ENCODE assay signal across 9 cellular contexts in the genomic region with DNA sequence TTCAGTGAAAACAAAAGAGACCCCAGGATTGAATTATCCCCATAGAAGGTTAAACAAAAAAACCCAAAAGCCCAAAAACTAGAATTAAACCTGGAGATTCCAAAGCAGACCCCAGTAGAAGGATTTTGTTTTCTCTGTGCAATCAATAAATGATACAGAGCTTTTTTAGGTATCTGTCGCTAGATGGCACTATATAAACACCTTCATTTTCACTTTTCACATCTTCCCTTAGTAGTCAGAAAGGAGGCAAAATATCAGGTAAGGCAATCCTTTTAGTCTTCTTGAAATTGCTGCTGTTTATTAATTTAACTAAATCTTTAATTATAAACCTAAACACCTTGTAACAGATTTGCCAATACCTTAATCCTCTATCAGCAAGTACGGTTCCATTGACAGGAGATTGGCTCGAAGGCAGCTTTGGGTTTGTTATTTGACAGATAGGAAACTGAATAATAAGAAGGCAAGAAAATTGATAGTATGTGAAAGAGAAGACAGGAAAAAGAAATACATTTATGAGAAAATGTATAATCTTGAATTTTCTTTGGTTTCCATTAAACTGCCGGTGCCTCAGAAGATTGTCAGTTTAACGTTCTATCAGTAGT. TPM values are rescaled to one million over a fixed set of nuclear protein-coding genes. Genes with fewer than 3 reads are reported as not detected.
DNase-seq lines count a peak whose midpoint lies in the region; ATAC-seq, FAIRE-seq and TF ChIP-seq lines count a peak whose summit lies in the region.
"Had no signal": no experiment of that assay in that cellular context is flagged by ENCODE, and none has a peak within 500 bp of the region (broad histone marks: within the 10 kb centered on the region; RNA-seq: fewer than 3 reads in every experiment).

No MANE protein-coding gene starts in this region.

- H3K27me3 Mint-ChIP-seq in activated T-cell treated with anti-CD3 and anti-CD28 coated beads, Interleukin-2, amount 50 U/mL, for 72 hours (ENCODE audit: low read depth), result peaks cover 7% of the 10 kb centered on the region
- no peaks in the 10 kb centered on the region for H3K27me3 Mint-ChIP-seq in activated T-cell treated with anti-CD3 and anti-CD28 coated beads, Interleukin-2, amount 50 U/mL, for 24 hours

- H3K4me3 ChIP-seq in HFF-Myc (replicated peaks; ENCODE audit: low read depth, low read length) (no peak overlapping the region), GM12878 (no peak overlapping the region)

- no peaks in the 10 kb centered on the region for H3K36me3 ChIP-seq in GM12878 (ENCODE audit: control insufficient read depth in 2 of 2, insufficient read depth in 2 of 2, low read length in 1 of 2)

- POLR2A ChIA-PET in GM12878 (lab: Charles Lee), result interaction anchor here (0.5 to 0.6 kb wide), 2 partner anchors 163 to 323 kb away, joined by 3 read pairs; no protein-coding TSS in a partner anchor

- H3K9me3 Mint-ChIP-seq in activated T-cell treated with anti-CD3 and anti-CD28 coated beads, Interleukin-2, amount 50 U/mL, for 72 hours, result no peaks in the 10 kb centered on the region
- H3K9me3 Mint-ChIP-seq in activated T-cell treated with anti-CD3 and anti-CD28 coated beads, Interleukin-2, amount 50 U/mL, for 24 hours, result no peaks in the 10 kb centered on the region

- no peak for TF ChIP-seq EP300 in GM12878 (IDR thresholded peaks at IDR 0.05; ENCODE audit: borderline replicate concordance in 1 of 2, control insufficient read depth in 1 of 2, low read depth in 2 of 2, low read length in 2 of 2)

- no TSS peak for BruUV-seq in GM12878 (replicated peaks; lab: Mats Ljungman, UMichigan)

- no peaks in the 10 kb centered on the region for H3K27me3 ChIP-seq in GM12878 (replicated peaks in 1 of 2; ENCODE audit: control insufficient read depth in 2 of 2, insufficient read depth in 2 of 2, low read length in 1 of 2)

- H3K4me3 Mint-ChIP-seq in activated T-cell treated with anti-CD3 and anti-CD28 coated beads, Interleukin-2, amount 50 U/mL, for 72 hours, result no peak overlapping the region
- no peak overlapping the region for H3K4me3 Mint-ChIP-seq in activated T-cell treated with anti-CD3 and anti-CD28 coated beads, Interleukin-2, amount 50 U/mL, for 24 hours
- H3K4me3 Mint-ChIP-seq: activated naive CD8-positive, alpha-beta T cell had no signal

- H3K27ac ChIP-seq in GM12878 (ENCODE audit: control insufficient read depth, insufficient read depth), result no peak overlapping the region

- peak overlapping the region; percentile 18 for H3K27ac Mint-ChIP-seq in activated T-cell treated with anti-CD3 and anti-CD28 coated beads, Interleukin-2, amount 50 U/mL, for 72 hours
- no peak overlapping the region for H3K27ac Mint-ChIP-seq in activated T-cell treated with anti-CD3 and anti-CD28 coated beads, Interleukin-2, amount 50 U/mL, for 24 hours
- H3K27ac Mint-ChIP-seq: activated naive CD8-positive, alpha-beta T cell had no signal

- in situ Hi-C loops in GM12878 (cut with MboI), result loop anchor here (5.0 kb wide), 2 partner anchors 321 to 441 kb away; no protein-coding TSS in a partner anchor

- FAIRE-seq in GM12878 (lab: Jason Lieb, UNC), result peak; percentile 86

- H4K20me1 ChIP-seq in GM12878 (ENCODE audit: control insufficient read depth, insufficient read depth), result no peaks in the 10 kb centered on the region

- intact Hi-C loops in GM12878 (cut with micrococcal nuclease; ENCODE audit: unreplicated experiment), result loop anchor here (1.0 to 10.0 kb wide), 4 partner anchors 94 to 784 kb away; a partner anchor contains a TSS

- DNase-seq in activated T-cell treated with anti-CD3 and anti-CD28 coated beads, Interleukin-2, amount 50 U/mL, for 72 hours, result no peak
- DNase-seq in activated T-cell treated with anti-CD3 and anti-CD28 coated beads, Interleukin-2, amount 50 U/mL, for 24 hours, result no peak
- DNase-seq in HFF-Myc (ENCODE audit: extremely low read depth, low read depth), result no peak
- peak; percentile 10 for DNase-seq in NCI-H2171 (lab: John Stamatoyannopoulos, UW)
- DNase-seq in GM12878 (ENCODE audit: low read depth, low spot score), result peak; percentile 15
- no peak for DNase-seq in left lobe of liver (ENCODE audit: low spot score)
- DNase-seq in OCI-M2 (lab: John Stamatoyannopoulos, UW; ENCODE audit: unreplicated experiment), result no peak
- no peak for DNase-seq in stimulated activated CD4-positive, alpha-beta T cell treated with anti-CD3 and anti-CD28 coated beads, Interleukin-4, amount 100 ng/mL, for 4 hours

- H3K4me2 ChIP-seq in GM12878 (ENCODE audit: control insufficient read depth, insufficient read depth), result no peak overlapping the region

- H3K4me1 Mint-ChIP-seq in activated T-cell treated with anti-CD3 and anti-CD28 coated beads, Interleukin-2, amount 50 U/mL, for 72 hours (ENCODE audit: low read depth), result peaks cover 7% of the 10 kb centered on the region
- H3K4me1 Mint-ChIP-seq in activated T-cell treated with anti-CD3 and anti-CD28 coated beads, Interleukin-2, amount 50 U/mL, for 24 hours (ENCODE audit: low read depth), result no peaks in the 10 kb centered on the region

- no peaks in the 10 kb centered on the region for H3K9me3 ChIP-seq in GM12878 (replicated peaks; ENCODE audit: control insufficient read depth, insufficient read depth, low read length)

- H3K4me1 ChIP-seq in GM12878 (ENCODE audit: control insufficient read depth, insufficient read depth, low read length), result no peaks in the 10 kb centered on the region

- no peaks in the 10 kb centered on the region for H3K36me3 Mint-ChIP-seq in activated T-cell treated with anti-CD3 and anti-CD28 coated beads, Interleukin-2, amount 50 U/mL, for 72 hours (ENCODE audit: insufficient read depth in 2 of 2)
- H3K36me3 Mint-ChIP-seq in activated T-cell treated with anti-CD3 and anti-CD28 coated beads, Interleukin-2, amount 50 U/mL, for 24 hours (ENCODE audit: low read depth), result no peaks in the 10 kb centered on the region
- H3K36me3 Mint-ChIP-seq: activated naive CD8-positive, alpha-beta T cell had no signal

- no peaks in the 10 kb centered on the region for H3K79me2 ChIP-seq in GM12878 (ENCODE audit: control insufficient read depth, insufficient read depth, low read length)

- TF ChIP-seq CTCF in HFF-Myc (IDR thresholded peaks at IDR 0.05; ENCODE audit: low read depth, low read length, missing control alignments) (peak; percentile 28), GM12878 (IDR thresholded peaks at IDR 0.05 in 2 of 3, conservative IDR thresholded peaks at IDR 0.05 in 1 of 3; ENCODE audit: control insufficient read depth in 2 of 3, extremely low read depth in 1 of 3, insufficient read depth in 1 of 3, low read depth in 3 of 3, low read length in 3 of 3) (peak; percentile 45 to 65 (median 50))

- RAD21 ChIA-PET in GM12878 (lab: Charles Lee; ENCODE audit: unreplicated experiment), result interaction anchor here (0.6 to 3.3 kb wide), 11 partner anchors 9 to 796 kb away, joined by 3 to 33 read pairs (median 3); a partner anchor contains a TSS

- H3K9ac ChIP-seq in GM12878 (ENCODE audit: control insufficient read depth, insufficient read depth, low read length), result no peak overlapping the region

- TF ChIP-seq POLR2A in GM12878 (IDR thresholded peaks at IDR 0.05; ENCODE audit: low read depth, low read length), result no peak

- TF ChIP-seq RAD21 in GM12878 (IDR thresholded peaks at IDR 0.05; ENCODE audit: insufficient read depth, low read depth, low read length), result peak; percentile 84

- ATAC-seq in activated T-cell treated with anti-CD3 and anti-CD28 coated beads, Interleukin-2, amount 50 U/mL, for 72 hours (replicated peaks in 1 of 2), result peak in 1 of 2 donors; percentile 39
- peak; percentile 79 for ATAC-seq in GM12878
- peak; percentile 76 for ATAC-seq in left lobe of liver

- CTCF ChIA-PET in GM12878 (lab: Yijun Ruan, JAX), result interaction anchor here (0.6 to 6.4 kb wide), 36 partner anchors 10 to 1243 kb away, joined by 3 to 98 read pairs (median 4); a partner anchor contains a TSS

- SMC1A ChIA-PET in GM12878 (lab: Charles Lee; ENCODE audit: uncharacterized antibody, unreplicated experiment), result interaction anchor here (0.9 to 4.3 kb wide), 19 partner anchors 9 to 1244 kb away, joined by 3 to 28 read pairs (median 5); a partner anchor contains a TSS

- 77% methylated on average over 5 of the region's 5 CpGs for WGBS in GM12878 (ENCODE audit: insufficient coverage, insufficient replicate concordance, low lambda C conversion rate, missing lambda C conversion rate)

- no peak overlapping the region for H2AFZ ChIP-seq in GM12878 (ENCODE audit: control insufficient read depth, low read depth, low read length)

RNA-seq across cellular contexts. Expression of a gene that starts 23.3 kb away (rescaled TPM):
- 10 to 100 TPM; 28.9 to 29.5 TPM for total RNA-seq in activated T-cell treated with anti-CD3 and anti-CD28 coated beads, Interleukin-2, amount 50 U/mL, for 72 hours
- 72.1 and 76.1 TPM in 2 replicates for total RNA-seq in GM12878 (2013; cell fraction: nucleolus; rRNA removed)
- total RNA-seq in GM12878 (2014; rRNA removed) (22.4 and 30.3 TPM in 2 replicates), GM12878 (2014; rRNA removed; fragmentation: Illumina TruSeq; extraction: Trizol) (32.1 and 35.3 TPM in 2 replicates), GM12878 (2021) (22.0 and 23.5 TPM in 2 replicates), left lobe of liver (27.7 TPM)
- 8.9 TPM for polyA plus RNA-seq in GM12878 (2011; ENCODE audit: low read depth)
- polyA plus RNA-seq in GM12878 (2011; rRNA removed) (26.2 and 43.0 TPM in 2 replicates), GM12878 (2014; fragmentation: Illumina TruSeq; extraction: Trizol) (23.5 and 34.4 TPM in 2 replicates), GM12878 (2014; fragmentation: Nextera tagmentation; extraction: Ambion mirVana) (10 to 100 TPM; 12.0 to 16.6 TPM), GM12878 (2014; rRNA removed) (12.6 and 16.0 TPM in 2 replicates), GM12878 (2016; fragmentation: Nextera tagmentation; extraction: Ambion mirVana) (10 to 100 TPM; 17.5 to 19.4 TPM)
- 8.0 TPM in 2 replicates for polyA plus RNA-seq in GM12878 (2011; cell fraction: cytosol; rRNA removed)
- 12.0 and 12.2 TPM in 2 replicates for polyA plus RNA-seq in GM12878 (2011; cell fraction: nucleus; rRNA removed)
- polyA plus RNA-seq in GM12878 (2012), result 14.1 and 18.8 TPM in 2 replicates
- polyA minus RNA-seq in GM12878 (2011; rRNA and poly(A)+ RNA removed), result 42.7 and 51.1 TPM in 2 replicates
- 14.7 and 21.6 TPM in 2 replicates for polyA minus RNA-seq in GM12878 (2011; cell fraction: cytosol; rRNA and poly(A)+ RNA removed)
- 19.3 and 28.3 TPM in 2 replicates for polyA minus RNA-seq in GM12878 (2011; cell fraction: nucleus; rRNA and poly(A)+ RNA removed)

Comparison
In these comparisons a context has a peak if more than half of its experiments do, and no peak if none do; other contexts are left out.
1. DNase-seq: peak in NCI-H2171 (single experiment) and GM12878 (single experiment); none in activated T-cell treated with anti-CD3 and anti-CD28 coated beads, Interleukin-2, amount 50 U/mL, for 72 hours (0 of 2), activated T-cell treated with anti-CD3 and anti-CD28 coated beads, Interleukin-2, amount 50 U/mL, for 24 hours (single experiment), HFF-Myc (single experiment), left lobe of liver (single experiment), OCI-M2 (single experiment) and stimulated activated CD4-positive, alpha-beta T cell treated with anti-CD3 and anti-CD28 coated beads, Interleukin-4, amount 100 ng/mL, for 4 hours (0 of 2).